Comparison of ENCODE assay signal across 16 cellular contexts in genomic region chr10:66927271-66927950, GRCh38. TPM values are rescaled to one million over a fixed set of nuclear protein-coding genes. Genes with fewer than 3 reads are reported as not detected.
DNase-seq lines count a peak whose midpoint lies in the region; ATAC-seq and TF ChIP-seq lines count a peak whose summit lies in the region.
"Had no signal": no experiment of that assay in that cellular context is flagged by ENCODE, and none has a peak within 500 bp of the region (broad histone marks: within the 10 kb centered on the region; RNA-seq: fewer than 3 reads in every experiment).

No MANE protein-coding gene starts in this region.

- no peak overlapping the region for H3K18ac ChIP-seq in trophoblast cell (ENCODE audit: low read length)

- H2AK5ac ChIP-seq in trophoblast cell (ENCODE audit: low read length), result no peak overlapping the region

- no peak overlapping the region for H2BK120ac ChIP-seq in trophoblast cell (ENCODE audit: insufficient read depth, low read length, poor library complexity)

- H3K36me3 ChIP-seq in HUES6 (ENCODE audit: control insufficient read depth, insufficient read depth, low read length), result no peaks in the 10 kb centered on the region
- H3K36me3 ChIP-seq in skeletal muscle satellite cell (ENCODE audit: insufficient read depth, low read length), result no peaks in the 10 kb centered on the region
- H3K36me3 ChIP-seq in trophoblast cell (ENCODE audit: control insufficient read depth in 1 of 2, insufficient read depth in 2 of 2, low read length in 2 of 2), result no peaks in the 10 kb centered on the region
- H3K36me3 ChIP-seq: lower lobe of right lung, Peyer's patch, sigmoid colon had no signal

- no peaks in the 10 kb centered on the region for H3K79me1 ChIP-seq in trophoblast cell (ENCODE audit: low read length)

- DNase-seq in dorsolateral prefrontal cortex (peak in 3 of 10 donors; percentile 40 to 50 (median 44)), midbrain (lab: John Stamatoyannopoulos, UW) (peak; percentile 56), trophoblast cell (no peak), NCI-H524 treated with DMSO at 0.1 percent for 48 hours (lab: John Stamatoyannopoulos, UW) (no peak)
- DNase-seq: activated naive CD4-positive, alpha-beta T cell treated with anti-CD3 and anti-CD28 coated beads, Interleukin-2, amount 10 ng/mL, durations not matched to agents 7 days and 5 days; AML-193; lower lobe of right lung; NCI-H1930; stimulated activated CD4-positive, alpha-beta T cell treated with anti-CD3 and anti-CD28 coated beads, Interleukin-4, amount 100 ng/mL, for 1 hour; stimulated activated CD8-positive, alpha-beta memory T cell treated with anti-CD3 and anti-CD28 coated beads, Interleukin-4, amount 100 ng/mL, for 48 hours had no signal

- H3K9ac ChIP-seq in HUES6 (ENCODE audit: low read length) (no peak overlapping the region), skeletal muscle satellite cell (ENCODE audit: low read depth, low read length) (peak overlapping the region; percentile 25), trophoblast cell (ENCODE audit: low read length) (no peak overlapping the region)

- H4K8ac ChIP-seq in trophoblast cell (ENCODE audit: low read depth, low read length), result no peak overlapping the region

- H3K27ac ChIP-seq in HUES6 (ENCODE audit: low read depth, low read length) (no peak overlapping the region), dorsolateral prefrontal cortex (peak overlapping the region in 58 of 59 donors; percentile 42 to 94 (median 86)), trophoblast cell (ENCODE audit: low read depth, low read length) (no peak overlapping the region)
- H3K27ac ChIP-seq: lower lobe of right lung, Peyer's patch, sigmoid colon had no signal

- H3K4me1 ChIP-seq in HUES6 (ENCODE audit: control insufficient read depth, insufficient read depth, low read length) (peaks cover 40% of the 10 kb centered on the region), skeletal muscle satellite cell (ENCODE audit: control insufficient read depth, insufficient read depth, low read length) (peaks cover 15% of the 10 kb centered on the region), trophoblast cell (ENCODE audit: control insufficient read depth in 1 of 2, insufficient read depth in 2 of 2, low read length in 2 of 2) (no peaks in the 10 kb centered on the region)
- H3K4me1 ChIP-seq: lower lobe of right lung, Peyer's patch had no signal

- no peak overlapping the region for H2AFZ ChIP-seq in trophoblast cell (ENCODE audit: insufficient read depth, low read length, poor library complexity)

- H3K4me3 ChIP-seq in HUES6 (ENCODE audit: low read depth, low read length) (peak overlapping the region; percentile 50), dorsolateral prefrontal cortex (peak overlapping the region; percentile 48 to 78 (median 65)), skeletal muscle satellite cell (ENCODE audit: low read length) (peak overlapping the region; percentile 65), trophoblast cell (ENCODE audit: low read depth, low read length) (no peak overlapping the region)
- H3K4me3 ChIP-seq: lower lobe of right lung had no signal

- H3K4ac ChIP-seq in trophoblast cell (ENCODE audit: low read depth, low read length), result no peak overlapping the region

- no peak for ATAC-seq in GM21447 (IDR thresholded peaks at IDR 0.05; ENCODE audit: unreplicated experiment)
- ATAC-seq: lower lobe of right lung; natural killer cell treated with Interleukin-12 subunit alpha and Interleukin-12 subunit beta and Interleukin-15 and Interleukin-18, amount 100 ng/mL, for 72 hours had no signal

- no peak overlapping the region for H4K91ac ChIP-seq in trophoblast cell (ENCODE audit: low read depth, low read length)

- no peak overlapping the region for H3K23ac ChIP-seq in trophoblast cell (ENCODE audit: low read length)

- H3K27me3 ChIP-seq in HUES6 (ENCODE audit: control insufficient read depth, insufficient read depth, low read length), result peaks cover 38% of the 10 kb centered on the region
- peaks cover 0 to 6% (median 0%) of the 10 kb centered on the region in 45 donors for H3K27me3 ChIP-seq in dorsolateral prefrontal cortex
- peaks cover 36% of the 10 kb centered on the region for H3K27me3 ChIP-seq in skeletal muscle satellite cell (ENCODE audit: control insufficient read depth, insufficient read depth, low read length)
- no peaks in the 10 kb centered on the region for H3K27me3 ChIP-seq in trophoblast cell (ENCODE audit: insufficient read depth, low read length)
- H3K27me3 ChIP-seq: Peyer's patch had no signal

- H3K4me2 ChIP-seq in skeletal muscle satellite cell (ENCODE audit: low read length), result peak overlapping the region; percentile 92
- no peak overlapping the region for H3K4me2 ChIP-seq in trophoblast cell (ENCODE audit: low read length)

- no peak overlapping the region for H2BK5ac ChIP-seq in trophoblast cell (ENCODE audit: low read depth, low read length, poor library complexity)

- H2BK12ac ChIP-seq in trophoblast cell (ENCODE audit: low read length), result no peak overlapping the region

- H3K9me3 ChIP-seq in HUES6 (ENCODE audit: control insufficient read depth, insufficient read depth, low read depth, low read length), result no peaks in the 10 kb centered on the region
- no peaks in the 10 kb centered on the region for H3K9me3 ChIP-seq in skeletal muscle satellite cell (replicated peaks; ENCODE audit: low read length)
- H3K9me3 ChIP-seq in trophoblast cell (ENCODE audit: insufficient read depth, low read depth, low read length), result no peaks in the 10 kb centered on the region
- H3K9me3 ChIP-seq: lower lobe of right lung, Peyer's patch, sigmoid colon had no signal

- H3K14ac ChIP-seq in trophoblast cell (ENCODE audit: low read length), result no peak overlapping the region

- no peak overlapping the region for H4K12ac ChIP-seq in trophoblast cell (ENCODE audit: low read depth, low read length)

- no peak for TF ChIP-seq CTCF in dorsolateral prefrontal cortex (IDR thresholded peaks at IDR 0.05 in 54 of 56, conservative IDR thresholded peaks at IDR 0.05 in 2 of 56; ENCODE audit: low read depth in 1 of 56, partially characterized antibody in 56 of 56)

- no CpG with 5 or more reads among the region's 11 CpGs for WGBS in trophoblast cell (ENCODE audit: extremely low coverage, insufficient coverage, insufficient read length)

- intact Hi-C loops in dorsolateral prefrontal cortex (cut with DNase I), result loop anchor here (5.0 to 10.0 kb wide), 5 partner anchors 377 to 857 kb away; no protein-coding TSS in a partner anchor

- H3K79me2 ChIP-seq in trophoblast cell (ENCODE audit: control insufficient read depth, insufficient read depth, low read length, poor library complexity), result no peaks in the 10 kb centered on the region

RNA-seq across cellular contexts. Expression of gene LRRTM3, which starts 1.6 kb away (rescaled TPM):
- total RNA-seq in dorsolateral prefrontal cortex, result 10 to 100 TPM; 16.5 to 68.7 (median 44.3) TPM
- total RNA-seq in skeletal muscle satellite cell (2012; rRNA removed), result under 0.01 TPM in 1 of 2 replicates, not detected in the other
- polyA plus RNA-seq in trophoblast cell (2013), result not detected in 2 replicates
- total RNA-seq: lower lobe of right lung; natural killer cell treated with Interleukin-12 subunit alpha and Interleukin-12 subunit beta and Interleukin-15 and Interleukin-18, amount 100 ng/mL, for 72 hours; Peyer's patch had no signal

Comparison
In these comparisons a context has a peak if more than half of its experiments do, and no peak if none do; other contexts are left out.
1. H3K27ac ChIP-seq: peak in dorsolateral prefrontal cortex (58 of 59); none in HUES6 (single experiment) and trophoblast cell (single experiment).